9 cellular contexts compared by ENCODE assay signal in genomic region chr4:680565-680930, GRCh38. TPM values are rescaled to one million over a fixed set of nuclear protein-coding genes. Genes with fewer than 3 reads are reported as not detected.
DNase-seq lines count a peak whose midpoint lies in the region; ATAC-seq, FAIRE-seq and TF ChIP-seq lines count a peak whose summit lies in the region.
"Had no signal": no experiment of that assay in that cellular context is flagged by ENCODE, and none has a peak within 500 bp of the region (broad histone marks: within the 10 kb centered on the region; RNA-seq: fewer than 3 reads in every experiment).

No MANE protein-coding gene starts in this region.

- H3K4me1 ChIP-seq in H1 (replicated peaks in 1 of 4; ENCODE audit: control insufficient read depth in 3 of 4, insufficient read depth in 4 of 4, low read length in 3 of 4) (peaks cover 0 to 19% (median 5%) of the 10 kb centered on the region in 4 experiments; a peak in 5 of 7 replicates), neuronal stem cell (ENCODE audit: control insufficient read depth in 2 of 2, insufficient read depth in 1 of 2, low read depth in 1 of 2, low read length in 2 of 2) (peaks cover 6 to 9% of the 10 kb centered on the region in 2 donors)

- TF ChIP-seq RAD21 in H1 (IDR thresholded peaks at IDR 0.05 in 1 of 2, conservative IDR thresholded peaks at IDR 0.05 in 1 of 2; ENCODE audit: low read depth in 2 of 2, low read length in 2 of 2): no peak

- H4K20me1 ChIP-seq in H1 (replicated peaks in 1 of 2; ENCODE audit: control insufficient read depth in 1 of 2, insufficient read depth in 2 of 2, low read length in 2 of 2): peaks cover 0 to 14% of the 10 kb centered on the region in 2 experiments

- H3K4me1 Mint-ChIP-seq in IgD-negative memory B cell: peaks cover 8 to 16% (median 15%) of the 10 kb centered on the region in 3 donors

- FAIRE-seq in H1 (lab: Jason Lieb, UNC): no peak

- no peaks in the 10 kb centered on the region for H3K23me2 ChIP-seq in H1 (ENCODE audit: low read depth, low read length)

- no peaks in the 10 kb centered on the region for H3K79me2 ChIP-seq in H1 (ENCODE audit: control insufficient read depth in 1 of 2, insufficient read depth in 2 of 2, low read length in 2 of 2)

- H4K5ac ChIP-seq in H1 (ENCODE audit: insufficient read length, low read depth, low read length): no peak overlapping the region

- H4K8ac ChIP-seq in H1 (ENCODE audit: extremely low read depth, insufficient read depth, low read length) (peak overlapping the region; percentile 71), neuronal stem cell (ENCODE audit: low read depth, low read length) (no peak overlapping the region)

- peak overlapping the region; percentile 26 to 90 (median 77) for H3K27ac Mint-ChIP-seq in IgD-negative memory B cell

- no peak overlapping the region for H2BK15ac ChIP-seq in H1 (ENCODE audit: low read length)
- peak overlapping the region; percentile 78 for H2BK15ac ChIP-seq in neuronal stem cell (ENCODE audit: low read length)

- H3K4me3 ChIP-seq in H1 (ENCODE audit: extremely low read depth in 1 of 4, insufficient read depth in 2 of 4, low read depth in 3 of 4, low read length in 4 of 4): peak overlapping the region; percentile 18 to 74 (median 54)
- peak overlapping the region; percentile 40 to 80 for H3K4me3 ChIP-seq in neuronal stem cell (ENCODE audit: low read length in 2 of 2)
- H3K4me3 ChIP-seq: SK-N-MC had no signal

- H3K79me1 ChIP-seq in H1 (ENCODE audit: low read depth, low read length): no peaks in the 10 kb centered on the region
- peaks cover 7% of the 10 kb centered on the region for H3K79me1 ChIP-seq in neuronal stem cell (ENCODE audit: low read depth, low read length)

- no peak overlapping the region for H3K56ac ChIP-seq in H1 (replicated peaks; ENCODE audit: insufficient read length, low read depth, low read length)

- H4K91ac ChIP-seq in H1 (replicated peaks; ENCODE audit: insufficient read length, low read length) (no peak overlapping the region), neuronal stem cell (ENCODE audit: low read depth, low read length, poor library complexity) (no peak overlapping the region)

- H3K4me3 Mint-ChIP-seq in IgD-negative memory B cell: peak overlapping the region; percentile 68 to 88 (median 76)

- ATAC-seq in GM21447 (IDR thresholded peaks at IDR 0.05; ENCODE audit: unreplicated experiment): no peak
- ATAC-seq in GM18870 (IDR thresholded peaks at IDR 0.05; ENCODE audit: unreplicated experiment): no peak

- no peak overlapping the region for H2BK20ac ChIP-seq in H1 (ENCODE audit: low read length)

- H2BK12ac ChIP-seq in H1 (ENCODE audit: low read depth, low read length) (0 out of 2 replicates have a peak overlapping the region, but pooled peaks have one; percentile 39), neuronal stem cell (ENCODE audit: low read length) (no peak overlapping the region)

- 39% methylated on average over 7 of the region's 15 CpGs; no CpG with 5 or more reads in 1 of the 2 experiments for WGBS in H1 (ENCODE audit: extremely low coverage in 1 of 2, insufficient coverage in 1 of 2, insufficient read length in 1 of 2, insufficient replicate concordance in 2 of 2, low coverage in 1 of 2, low lambda C conversion rate in 2 of 2, missing lambda C conversion rate in 1 of 2), 2 experiments
- no CpG with 5 or more reads among the region's 15 CpGs for WGBS in neuronal stem cell (ENCODE audit: extremely low coverage in 2 of 2, insufficient read length in 2 of 2, insufficient replicate concordance in 1 of 2), 2 donors

- no peak for TF ChIP-seq EP300 in H1 (IDR thresholded peaks at IDR 0.05; ENCODE audit: borderline replicate concordance in 1 of 2, low read depth in 2 of 2, low read length in 2 of 2)

- POLR2A ChIA-PET in H1 (lab: Charles Lee; ENCODE audit: partially characterized antibody): interaction anchor here (0.6 to 6.3 kb wide), 10 partner anchors 8 to 1124 kb away, joined by 3 to 34 read pairs (median 3); partner anchors contain the start of genes ATP5ME, MYL5, PCGF3 and PDE6B

- no peak for TF ChIP-seq CTCF in H1 (IDR thresholded peaks at IDR 0.05; ENCODE audit: control extremely low read depth in 1 of 3, insufficient read depth in 1 of 3, low read depth in 1 of 3, low read length in 3 of 3)

- H3K23ac ChIP-seq in H1 (ENCODE audit: insufficient read length): no peak overlapping the region
- H3K23ac ChIP-seq in neuronal stem cell (ENCODE audit: low read depth, low read length, poor library complexity): no peak overlapping the region

- no peak overlapping the region; the same call in 1 of the 2 replicates for H2BK5ac ChIP-seq in H1 (ENCODE audit: low read depth, low read length)
- H2BK5ac ChIP-seq in neuronal stem cell (ENCODE audit: low read length): no peak overlapping the region

- H3K27me3 ChIP-seq in H1 (replicated peaks in 1 of 4; ENCODE audit: control insufficient read depth in 3 of 4, extremely low read depth in 1 of 4, insufficient read depth in 3 of 4, low read length in 3 of 4) (no peaks in the 10 kb centered on the region; a peak in 2 of 7 replicates), neuronal stem cell (ENCODE audit: control insufficient read depth in 3 of 3, insufficient read depth in 3 of 3, low read depth in 1 of 3, low read length in 3 of 3) (peaks cover 0 to 9% (median 2%) of the 10 kb centered on the region in 3 experiments)

- H3K14ac ChIP-seq in H1 (ENCODE audit: insufficient read length) (no peak overlapping the region), neuronal stem cell (ENCODE audit: low read length) (no peak overlapping the region)

- H3K9ac ChIP-seq in H1 (replicated peaks in 1 of 4; ENCODE audit: extremely low read depth in 1 of 4, low read depth in 3 of 4, low read length in 3 of 4): no peak overlapping the region
- H3K9ac ChIP-seq in neuronal stem cell (ENCODE audit: low read depth, low read length, poor library complexity): peak overlapping the region; percentile 24

- peak in 1 of 2 experiments; percentile 30; a peak in 1 of 3 replicates for TF ChIP-seq POLR2A in H1 (IDR thresholded peaks at IDR 0.05; ENCODE audit: control extremely low read depth in 1 of 2, low read depth in 2 of 2, low read length in 2 of 2)

- no peak overlapping the region for H2AFZ ChIP-seq in H1 (ENCODE audit: low read length)
- peak overlapping the region; percentile 95 for H2AFZ ChIP-seq in neuronal stem cell (ENCODE audit: low read length)

- peak; percentile 39 for DNase-seq in COLO668 (lab: John Stamatoyannopoulos, UW; ENCODE audit: unreplicated experiment)
- peak in 1 of 2 experiments; percentile 74 for DNase-seq in H1 (ENCODE audit: low read depth in 1 of 2, low spot score in 2 of 2)
- DNase-seq in neuronal stem cell (ENCODE audit: low spot score): no peak
- DNase-seq in ACHN: no peak
- DNase-seq in MV-4-11 (lab: John Stamatoyannopoulos, UW): no peak

- no peaks in the 10 kb centered on the region for H3K9me3 ChIP-seq in H1 (ENCODE audit: insufficient read depth in 2 of 2, low read depth in 1 of 2, low read length in 1 of 2)
- no peaks in the 10 kb centered on the region for H3K9me3 ChIP-seq in neuronal stem cell (replicated peaks in 1 of 2; ENCODE audit: control insufficient read depth in 2 of 2, insufficient read depth in 1 of 2, low read depth in 1 of 2, low read length in 2 of 2)

- in situ Hi-C loops in ACHN (cut with HindIII; ENCODE audit: low pct_ligation_motif_present, low pct_unique_long_range_greater_than_20kb, low sequenced_read_pairs): no loop called here

- H2BK120ac ChIP-seq in H1 (replicated peaks; ENCODE audit: low read depth, low read length) (no peak overlapping the region), neuronal stem cell (ENCODE audit: low read depth, low read length) (no peak overlapping the region)

- H3K27me3 Mint-ChIP-seq in IgD-negative memory B cell: peaks cover 1% of the 10 kb centered on the region

- H3K36me3 ChIP-seq in H1 (ENCODE audit: control insufficient read depth in 2 of 4, insufficient read depth in 4 of 4, low read length in 3 of 4) (no peaks in the 10 kb centered on the region), neuronal stem cell (replicated peaks in 1 of 2; ENCODE audit: control insufficient read depth in 2 of 2, insufficient read depth in 2 of 2, low read length in 2 of 2) (no peaks in the 10 kb centered on the region)

- H3K27ac ChIP-seq in H1 (ENCODE audit: low read depth, low read length) (no peak overlapping the region), neuronal stem cell (replicated peaks; ENCODE audit: low read length) (no peak overlapping the region)
- H3K27ac ChIP-seq: SK-N-MC had no signal

- H3K18ac ChIP-seq in H1 (ENCODE audit: extremely low read depth, low read length): no peak overlapping the region
- H3K18ac ChIP-seq in neuronal stem cell (ENCODE audit: low read length): peak overlapping the region; percentile 96

- CTCF ChIA-PET in H1 (lab: Charles Lee; ENCODE audit: partially characterized antibody): interaction anchor here (1.3 to 1.4 kb wide), 3 partner anchors 20 to 78 kb away, joined by 3 to 4 read pairs (median 4); no protein-coding TSS in a partner anchor

- H3K9me3 Mint-ChIP-seq in IgD-negative memory B cell: no peaks in the 10 kb centered on the region

- no peak overlapping the region for H2AK5ac ChIP-seq in H1 (ENCODE audit: low read depth, low read length)
- H2AK5ac ChIP-seq in neuronal stem cell (ENCODE audit: low read depth, low read length): peak overlapping the region; percentile 99

- peaks cover 2% of the 10 kb centered on the region for H3K36me3 Mint-ChIP-seq in IgD-negative memory B cell

- H3K4ac ChIP-seq in H1 (replicated peaks; ENCODE audit: insufficient read length, low read depth, low read length): no peak overlapping the region
- no peak overlapping the region for H3K4ac ChIP-seq in neuronal stem cell (ENCODE audit: low read length)

- H3K4me2 ChIP-seq in H1 (ENCODE audit: insufficient read depth in 1 of 2, low read depth in 2 of 2, low read length in 2 of 2) (peak overlapping the region; percentile 58 to 62), neuronal stem cell (ENCODE audit: insufficient read depth, low read length, poor library complexity, severe bottlenecking) (peak overlapping the region; percentile 66)

RNA-seq across cellular contexts. Expression of gene MYL5, which starts 6.2 kb away (rescaled TPM):
- 8.3 TPM for polyA plus RNA-seq in IgD-negative memory B cell
- 5.5 and 5.7 TPM in 2 replicates for total RNA-seq in H1 (2021; fragmentation: NEBNext Ultra II Directional; extraction: Animal tissue kit (Norgen Biotek cat#: 25700))
- 6.3 and 6.8 TPM in 2 replicates for polyA plus RNA-seq in H1 (2011; rRNA removed)
- 7.7 TPM for polyA plus RNA-seq in H1 (2011; cell fraction: cytosol; rRNA removed)
- polyA plus RNA-seq in H1 (2011; cell fraction: nucleus; rRNA removed): 40.3 TPM
- polyA plus RNA-seq in H1 (2012, experiment 1 of 2): 11.6 to 13.5 TPM (median 12.6 TPM) in 4 replicates
- 3.7 TPM for polyA plus RNA-seq in H1 (2012, experiment 2 of 2)
- 4.6 TPM for polyA plus RNA-seq in H1 (2013, experiment 1 of 2)
- polyA plus RNA-seq in H1 (2013, experiment 2 of 2): 3.5 TPM
- 2.5 and 6.8 TPM in 2 replicates for polyA minus RNA-seq in H1 (2011; rRNA and poly(A)+ RNA removed)
- polyA minus RNA-seq in H1 (2011; cell fraction: cytosol; rRNA and poly(A)+ RNA removed): 6.9 TPM
- 19.0 TPM for polyA minus RNA-seq in H1 (2011; cell fraction: nucleus; rRNA and poly(A)+ RNA removed)
- 4.1 TPM for polyA plus RNA-seq in neuronal stem cell (2013, experiment 1 of 2)
- polyA plus RNA-seq in neuronal stem cell (2013, experiment 2 of 2): 3.9 TPM

RNA-seq across cellular contexts. Expression of gene ATP5ME, which starts 6.5 kb away (rescaled TPM):
- 430 TPM for polyA plus RNA-seq in IgD-negative memory B cell
- total RNA-seq in H1 (2021; fragmentation: NEBNext Ultra II Directional; extraction: Animal tissue kit (Norgen Biotek cat#: 25700)): 375 and 413 TPM in 2 replicates
- 450 and 538 TPM in 2 replicates for polyA plus RNA-seq in H1 (2011; rRNA removed)
- 736 TPM for polyA plus RNA-seq in H1 (2011; cell fraction: cytosol; rRNA removed)
- 398 TPM for polyA plus RNA-seq in H1 (2011; cell fraction: nucleus; rRNA removed)
- polyA plus RNA-seq in H1 (2012, experiment 1 of 2): 972 to 1,582 TPM (median 1,208 TPM) in 4 replicates
- polyA plus RNA-seq in H1 (2012, experiment 2 of 2): 606 TPM
- polyA plus RNA-seq in H1 (2013, experiment 1 of 2): 1,182 TPM
- 1,303 TPM for polyA plus RNA-seq in H1 (2013, experiment 2 of 2)
- polyA minus RNA-seq in H1 (2011; rRNA and poly(A)+ RNA removed): 143 and 154 TPM in 2 replicates
- 98.1 TPM for polyA minus RNA-seq in H1 (2011; cell fraction: cytosol; rRNA and poly(A)+ RNA removed)
- 109 TPM for polyA minus RNA-seq in H1 (2011; cell fraction: nucleus; rRNA and poly(A)+ RNA removed)
- 966 TPM for polyA plus RNA-seq in neuronal stem cell (2013, experiment 1 of 2)
- 911 TPM for polyA plus RNA-seq in neuronal stem cell (2013, experiment 2 of 2)

RNA-seq across cellular contexts. Expression of gene SLC49A3, which starts 8.4 kb away (rescaled TPM):
- polyA plus RNA-seq in IgD-negative memory B cell (0.97 TPM), H1 (2011; rRNA removed) (5.0 and 6.7 TPM in 2 replicates)
- total RNA-seq in H1 (2021; fragmentation: NEBNext Ultra II Directional; extraction: Animal tissue kit (Norgen Biotek cat#: 25700)): 5.7 and 8.8 TPM in 2 replicates
- polyA plus RNA-seq in H1 (2011; cell fraction: cytosol; rRNA removed): 5.4 TPM
- polyA plus RNA-seq in H1 (2011; cell fraction: nucleus; rRNA removed): 16.0 TPM
- polyA plus RNA-seq in H1 (2012, experiment 1 of 2): 2.3 to 6.0 TPM (median 5.7 TPM) in 4 replicates
- 3.0 TPM for polyA plus RNA-seq in H1 (2012, experiment 2 of 2)
- 2.3 TPM for polyA plus RNA-seq in H1 (2013, experiment 1 of 2)
- polyA plus RNA-seq in H1 (2013, experiment 2 of 2): 1.9 TPM
- polyA minus RNA-seq in H1 (2011; rRNA and poly(A)+ RNA removed): 0.98 and 2.7 TPM in 2 replicates
- polyA minus RNA-seq in H1 (2011; cell fraction: cytosol; rRNA and poly(A)+ RNA removed): 2.9 TPM
- 9.7 TPM for polyA minus RNA-seq in H1 (2011; cell fraction: nucleus; rRNA and poly(A)+ RNA removed)
- 0.81 TPM for polyA plus RNA-seq in neuronal stem cell (2013, experiment 1 of 2)
- 0.57 TPM for polyA plus RNA-seq in neuronal stem cell (2013, experiment 2 of 2)

RNA-seq across cellular contexts. Expression of gene PCGF3, which starts 25.1 kb away (rescaled TPM):
- polyA plus RNA-seq in IgD-negative memory B cell (6.1 TPM), H1 (2011; rRNA removed) (52.7 and 67.4 TPM in 2 replicates)
- 49.7 and 52.9 TPM in 2 replicates for total RNA-seq in H1 (2021; fragmentation: NEBNext Ultra II Directional; extraction: Animal tissue kit (Norgen Biotek cat#: 25700))
- polyA plus RNA-seq in H1 (2011; cell fraction: cytosol; rRNA removed): 59.3 TPM
- polyA plus RNA-seq in H1 (2011; cell fraction: nucleus; rRNA removed): 236 TPM
- 39.7 to 58.4 TPM (median 51.5 TPM) in 4 replicates for polyA plus RNA-seq in H1 (2012, experiment 1 of 2)
- polyA plus RNA-seq in H1 (2012, experiment 2 of 2): 19.5 TPM
- 37.7 TPM for polyA plus RNA-seq in H1 (2013, experiment 1 of 2)
- 33.4 TPM for polyA plus RNA-seq in H1 (2013, experiment 2 of 2)
- 41.1 and 51.6 TPM in 2 replicates for polyA minus RNA-seq in H1 (2011; rRNA and poly(A)+ RNA removed)
- polyA minus RNA-seq in H1 (2011; cell fraction: cytosol; rRNA and poly(A)+ RNA removed): 50.2 TPM
- polyA minus RNA-seq in H1 (2011; cell fraction: nucleus; rRNA and poly(A)+ RNA removed): 73.3 TPM
- polyA plus RNA-seq in neuronal stem cell (2013, experiment 1 of 2): 40.8 TPM
- 42.5 TPM for polyA plus RNA-seq in neuronal stem cell (2013, experiment 2 of 2)

RNA-seq across cellular contexts. Expression of gene PDE6B, which starts 55.2 kb away (rescaled TPM):
- polyA plus RNA-seq in IgD-negative memory B cell (16.6 TPM), H1 (2011; rRNA removed) (8.0 and 8.4 TPM in 2 replicates)
- 4.1 and 4.5 TPM in 2 replicates for total RNA-seq in H1 (2021; fragmentation: NEBNext Ultra II Directional; extraction: Animal tissue kit (Norgen Biotek cat#: 25700))
- 11.1 TPM for polyA plus RNA-seq in H1 (2011; cell fraction: cytosol; rRNA removed)
- 14.3 TPM for polyA plus RNA-seq in H1 (2011; cell fraction: nucleus; rRNA removed)
- polyA plus RNA-seq in H1 (2012, experiment 1 of 2): 9.1 to 17.0 TPM (median 14.1 TPM) in 4 replicates
- 4.3 TPM for polyA plus RNA-seq in H1 (2012, experiment 2 of 2)
- polyA plus RNA-seq in H1 (2013, experiment 1 of 2): 1.3 TPM
- polyA plus RNA-seq in H1 (2013, experiment 2 of 2): 2.1 TPM
- polyA minus RNA-seq in H1 (2011; rRNA and poly(A)+ RNA removed): 11.1 and 16.4 TPM in 2 replicates
- 6.8 TPM for polyA minus RNA-seq in H1 (2011; cell fraction: cytosol; rRNA and poly(A)+ RNA removed)
- polyA minus RNA-seq in H1 (2011; cell fraction: nucleus; rRNA and poly(A)+ RNA removed): 9.4 TPM
- polyA plus RNA-seq in neuronal stem cell (2013, experiment 1 of 2): 9.5 TPM
- polyA plus RNA-seq in neuronal stem cell (2013, experiment 2 of 2): 9.3 TPM
